In the genomic region with DNA sequence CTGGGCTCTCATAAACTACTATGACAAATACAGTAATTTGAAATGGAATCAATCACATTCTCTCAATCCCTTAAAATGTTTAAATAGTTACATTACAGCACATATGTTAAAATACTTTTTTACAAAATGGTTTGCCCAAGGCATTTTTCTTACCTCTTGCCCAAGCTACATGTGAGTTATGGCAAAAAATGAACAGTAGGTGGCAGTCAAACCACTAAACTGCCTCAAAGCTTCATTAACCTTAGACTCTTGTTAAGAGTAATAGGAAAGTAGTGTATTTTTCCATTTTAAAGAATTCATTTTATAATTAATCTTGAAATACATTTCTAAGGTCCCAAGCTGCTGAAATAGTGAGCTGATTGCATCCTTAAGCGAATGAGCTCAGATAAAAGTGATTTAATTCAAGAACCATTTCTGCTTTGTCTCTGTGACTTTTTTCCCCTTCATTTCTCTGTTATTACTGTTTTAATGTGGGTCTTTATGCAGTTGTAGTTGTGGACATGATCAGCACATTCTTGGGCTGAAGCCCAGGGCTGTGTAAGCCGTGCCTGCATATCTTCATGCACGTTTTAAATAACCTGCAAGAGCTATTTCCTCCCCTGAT, we compare ENCODE assay signal across 8 cellular contexts.
DNase-seq lines count a peak whose midpoint lies in the region; ATAC-seq and TF ChIP-seq lines count a peak whose summit lies in the region.

No MANE protein-coding gene starts in this region.

- peaks cover 14 to 15% of the 10 kb centered on the region in 2 donors for H3K27me3 Mint-ChIP-seq in CD4-positive, alpha-beta memory T cell

- no peaks in the 10 kb centered on the region for H3K9me3 Mint-ChIP-seq in CD4-positive, alpha-beta memory T cell

- no peaks in the 10 kb centered on the region for H3K36me3 Mint-ChIP-seq in CD4-positive, alpha-beta memory T cell

- TF ChIP-seq CTCF in OCI-LY3 (IDR thresholded peaks at IDR 0.05; ENCODE audit: low read depth, low read length) = peak; percentile 78

- peak overlapping the region; percentile 69 for H2AFZ ChIP-seq in OCI-LY3 (ENCODE audit: low read depth, low read length)

- no peaks in the 10 kb centered on the region for H3K36me3 ChIP-seq in CD4-positive, alpha-beta memory T cell (ENCODE audit: insufficient read depth, low read length)
- H3K36me3 ChIP-seq in OCI-LY3 (replicated peaks; ENCODE audit: low read depth, low read length) = no peaks in the 10 kb centered on the region

- intact Hi-C loops in CD4-positive, alpha-beta memory T cell (cut with micrococcal nuclease) = loop anchor here (1.0 to 5.0 kb wide), 3 partner anchors 399 to 1457 kb away; no protein-coding TSS in a partner anchor

- H3K4me3 ChIP-seq in CD4-positive, alpha-beta memory T cell (ENCODE audit: low read length in 2 of 2) = no peak overlapping the region
- H3K4me3 ChIP-seq in OCI-LY3 (ENCODE audit: low read length) = no peak overlapping the region

- H3K79me2 ChIP-seq in OCI-LY3 (ENCODE audit: low read length) = no peaks in the 10 kb centered on the region

- H3K27me3 ChIP-seq in CD4-positive, alpha-beta memory T cell (ENCODE audit: insufficient read depth, low read length) = no peaks in the 10 kb centered on the region
- H3K27me3 ChIP-seq in OCI-LY3 (ENCODE audit: low read depth, low read length) = 0 out of 2 replicates have a peak, but pooled peaks cover 4% of the 10 kb centered on the region

- DNase-seq in CD4-positive, alpha-beta memory T cell = peak in 4 of 5 donors; percentile 23 to 48 (median 26)
- DNase-seq in HT1080 (ENCODE audit: low read depth) = peak; percentile 58
- DNase-seq in dermis blood vessel endothelial cell = peak; percentile 84
- peak; percentile 83 for DNase-seq in medulla oblongata (ENCODE audit: extremely low spot score)

- no peaks in the 10 kb centered on the region for H3K4me1 Mint-ChIP-seq in CD4-positive, alpha-beta memory T cell

- no peak overlapping the region for H3K27ac Mint-ChIP-seq in CD4-positive, alpha-beta memory T cell

- POLR2A ChIA-PET in CD4-positive, alpha-beta memory T cell (lab: Charles Lee; ENCODE audit: partially characterized antibody) = no interaction called here

- H3K9ac ChIP-seq in OCI-LY3 (ENCODE audit: low read length) = no peak overlapping the region

- CTCF ChIA-PET in CD4-positive, alpha-beta memory T cell (lab: Charles Lee; ENCODE audit: partially characterized antibody) = interaction anchor here (0.8 to 6.4 kb wide), 12 partner anchors 8 to 947 kb away, joined by 3 to 111 read pairs (median 4); no protein-coding TSS in a partner anchor

- H3K4me3 Mint-ChIP-seq in CD4-positive, alpha-beta memory T cell = no peak overlapping the region

- H3K27ac ChIP-seq in CD4-positive, alpha-beta memory T cell (ENCODE audit: low read depth, low read length) = no peak overlapping the region
- H3K27ac ChIP-seq in OCI-LY3 (ENCODE audit: low read length) = no peak overlapping the region

- H4K20me1 ChIP-seq in OCI-LY3 (ENCODE audit: insufficient read depth, low read length) = no peaks in the 10 kb centered on the region

- ATAC-seq in GM18498 (IDR thresholded peaks at IDR 0.05; ENCODE audit: unreplicated experiment) (peak; percentile 70), GM21367 (IDR thresholded peaks at IDR 0.05; ENCODE audit: unreplicated experiment) (no peak), HG03439 (IDR thresholded peaks at IDR 0.05; ENCODE audit: unreplicated experiment) (no peak)

- no peaks in the 10 kb centered on the region for H3K4me1 ChIP-seq in CD4-positive, alpha-beta memory T cell (ENCODE audit: insufficient read depth, low read length)
- H3K4me1 ChIP-seq in OCI-LY3 (ENCODE audit: low read length) = no peaks in the 10 kb centered on the region

- H3K9me3 ChIP-seq in CD4-positive, alpha-beta memory T cell (ENCODE audit: control insufficient read depth in 1 of 2, low read length in 2 of 2) = no peaks in the 10 kb centered on the region
- H3K9me3 ChIP-seq in OCI-LY3 (ENCODE audit: insufficient read depth, low read length) = no peaks in the 10 kb centered on the region

- peak overlapping the region; percentile 14; the same call in 1 of the 2 replicates for H3K4me2 ChIP-seq in OCI-LY3 (ENCODE audit: low read length)

Comparison
In these comparisons a context has a peak if more than half of its experiments do, and no peak if none do; other contexts are left out.
1. DNase-seq: peak in every context shown above with its lines; median percentile 84 in dermis blood vessel endothelial cell; 83 in medulla oblongata; 58 in HT1080; 26 in CD4-positive, alpha-beta memory T cell.